ENCODE assay signal across 9 cellular contexts in genomic region chr3:171376125-171376947, GRCh38.
DNase-seq lines count a peak whose midpoint lies in the region; ATAC-seq and TF ChIP-seq lines count a peak whose summit lies in the region.
"Had no signal": no experiment of that assay in that cellular context is flagged by ENCODE, and none has a peak within 500 bp of the region (broad histone marks: within the 10 kb centered on the region; RNA-seq: fewer than 3 reads in every experiment).

No MANE protein-coding gene starts in this region.

- H3K4me1 Mint-ChIP-seq in CD14-positive monocyte = peaks cover 7% of the 10 kb centered on the region

- peaks cover 0 to 3% (median 0%) of the 10 kb centered on the region in 3 donors for H3K27me3 Mint-ChIP-seq in CD14-positive monocyte (ENCODE audit: low read depth in 3 of 3)

- intact Hi-C loops in CD14-positive monocyte (cut with micrococcal nuclease) = no loop called here

- ATAC-seq in HG02623 (IDR thresholded peaks at IDR 0.05; ENCODE audit: unreplicated experiment) = no peak

- no peaks in the 10 kb centered on the region for H3K9me3 Mint-ChIP-seq in CD14-positive monocyte

- peak overlapping the region in 1 of 2 donors; percentile 70 for H3K4me3 Mint-ChIP-seq in CD14-positive monocyte

- no peak for TF ChIP-seq EP300 in suprapubic skin (IDR thresholded peaks at IDR 0.05)

- DNase-seq in CD14-positive monocyte (ENCODE audit: low spot score) = peak; percentile 64
- peak; percentile 42 for DNase-seq in LHCN-M2 (ENCODE audit: low read depth)
- DNase-seq in choroid plexus epithelial cell (ENCODE audit: low read depth) = peak; percentile 85
- peak; percentile 33 for DNase-seq in midbrain (lab: John Stamatoyannopoulos, UW)
- DNase-seq in suprapubic skin (ENCODE audit: low spot score in 2 of 2) = no peak
- no peak for DNase-seq in NCI-H510A (lab: John Stamatoyannopoulos, UW)
- no peak for DNase-seq in activated CD8-positive, alpha-beta memory T cell treated with anti-CD3 and anti-CD28 coated beads, Interleukin-2, amount 50 U/mL, for 4 hours
- DNase-seq: activated naive CD4-positive, alpha-beta T cell treated with anti-CD3 and anti-CD28 coated beads, Interleukin-2, amount 50 U/mL, for 16 hours had no signal

- H3K27ac ChIP-seq in suprapubic skin = no peak overlapping the region

- no peaks in the 10 kb centered on the region for H3K27me3 ChIP-seq in suprapubic skin

- no peaks in the 10 kb centered on the region for H3K36me3 ChIP-seq in suprapubic skin

- WGBS in suprapubic skin = 81% methylated on average over 4 of the region's 4 CpGs

- TF ChIP-seq CTCF in CD14-positive monocyte (IDR thresholded peaks at IDR 0.05) = no peak
- no peak for TF ChIP-seq CTCF in choroid plexus epithelial cell (conservative IDR thresholded peaks at IDR 0.05; ENCODE audit: low read depth, low read length)
- TF ChIP-seq CTCF in suprapubic skin (IDR thresholded peaks at IDR 0.05) = no peak

- no peak for TF ChIP-seq POLR2A in suprapubic skin (IDR thresholded peaks at IDR 0.05)

- H3K4me3 ChIP-seq in choroid plexus epithelial cell (ENCODE audit: low read depth, low read length) (no peak overlapping the region), suprapubic skin (no peak overlapping the region)

- peak overlapping the region; percentile 83 to 97 (median 95) for H3K27ac Mint-ChIP-seq in CD14-positive monocyte

- H3K4me1 ChIP-seq in suprapubic skin = peaks cover 2% of the 10 kb centered on the region

- no peaks in the 10 kb centered on the region for H3K36me3 Mint-ChIP-seq in CD14-positive monocyte

- H3K9me3 ChIP-seq in suprapubic skin = no peaks in the 10 kb centered on the region

Comparison
In these comparisons a context has a peak if more than half of its experiments do, and no peak if none do; other contexts are left out.
1. DNase-seq: peak in CD14-positive monocyte (single experiment), LHCN-M2 (single experiment), choroid plexus epithelial cell (single experiment) and midbrain (single experiment); none in suprapubic skin (0 of 2), NCI-H510A (single experiment) and activated CD8-positive, alpha-beta memory T cell treated with anti-CD3 and anti-CD28 coated beads, Interleukin-2, amount 50 U/mL, for 4 hours (single experiment).